In genomic region chr5:73120222-73121108, GRCh38 we compare ENCODE assay signal across 1 cellular context.
TF ChIP-seq lines count a peak whose summit lies in the region.

A gene with protein sequence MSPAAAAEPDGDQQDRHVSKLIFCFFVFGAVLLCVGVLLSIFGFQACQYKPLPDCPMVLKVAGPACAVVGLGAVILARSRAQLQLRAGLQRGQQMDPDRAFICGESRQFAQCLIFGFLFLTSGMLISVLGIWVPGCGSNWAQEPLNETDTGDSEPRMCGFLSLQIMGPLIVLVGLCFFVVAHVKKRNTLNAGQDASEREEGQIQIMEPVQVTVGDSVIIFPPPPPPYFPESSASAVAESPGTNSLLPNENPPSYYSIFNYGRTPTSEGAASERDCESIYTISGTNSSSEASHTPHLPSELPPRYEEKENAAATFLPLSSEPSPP (plus strand): TSS chr5:73120575. CDS start chr5:73123374, 2,799 bp downstream.

TF ChIP-seq in H1, 55 proteins besides CTCF, POLR2A, EP300 and RAD21:
- TF ChIP-seq ZNF274 (IDR thresholded peaks at IDR 0.05; ENCODE audit: borderline replicate concordance, extremely low read depth, low read length) = no peak
- TF ChIP-seq KDM4A (IDR thresholded peaks at IDR 0.05; ENCODE audit: low read depth, low read length, severe bottlenecking) = peak; percentile 93
- TF ChIP-seq SP4 (IDR thresholded peaks at IDR 0.05; ENCODE audit: low read length) = no peak
- no peak for TF ChIP-seq JUN (IDR thresholded peaks at IDR 0.05; ENCODE audit: low read depth, low read length)
- TF ChIP-seq MAFK (IDR thresholded peaks at IDR 0.05; ENCODE audit: low read depth, low read length) = no peak
- TF ChIP-seq FOSL1 (IDR thresholded peaks at IDR 0.05; ENCODE audit: insufficient read depth, low read depth, low read length) = no peak
- TF ChIP-seq NRF1 (IDR thresholded peaks at IDR 0.05; ENCODE audit: low read depth, low read length) = peak; percentile 10; the same call in 1 of the 2 replicates
- no peak for TF ChIP-seq SAP30 (IDR thresholded peaks at IDR 0.05; ENCODE audit: insufficient read depth, insufficient replicate concordance, low read length)
- no peak for TF ChIP-seq NANOG (IDR thresholded peaks at IDR 0.05; ENCODE audit: insufficient read depth, low read depth, low read length, poor library complexity, severe bottlenecking)
- TF ChIP-seq CBX8 (IDR thresholded peaks at IDR 0.05; ENCODE audit: borderline replicate concordance, low read depth, low read length) = no peak
- no peak for TF ChIP-seq SP2 (IDR thresholded peaks at IDR 0.05; ENCODE audit: low read length)
- TF ChIP-seq TBP (IDR thresholded peaks at IDR 0.05; ENCODE audit: low read depth, low read length) = peak; percentile 41; the same call in 1 of the 2 replicates
- no peak for TF ChIP-seq YY1 (IDR thresholded peaks at IDR 0.05; ENCODE audit: low read depth, low read length)
- no peak; the same call in none of the 2 replicates for TF ChIP-seq PHF8 (conservative IDR thresholded peaks at IDR 0.05; ENCODE audit: low read depth, low read length)
- TF ChIP-seq E2F6 (IDR thresholded peaks at IDR 0.05) = peak; percentile 21; the same call in 1 of the 2 replicates
- no peak for TF ChIP-seq CEBPB (IDR thresholded peaks at IDR 0.05; ENCODE audit: low read depth, low read length)
- TF ChIP-seq, protein P1, sequence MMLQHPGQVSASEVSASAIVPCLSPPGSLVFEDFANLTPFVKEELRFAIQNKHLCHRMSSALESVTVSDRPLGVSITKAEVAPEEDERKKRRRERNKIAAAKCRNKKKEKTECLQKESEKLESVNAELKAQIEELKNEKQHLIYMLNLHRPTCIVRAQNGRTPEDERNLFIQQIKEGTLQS (IDR thresholded peaks at IDR 0.05; ENCODE audit: insufficient read depth, low read depth, low read length) = no peak
- TF ChIP-seq ASH2L (IDR thresholded peaks at IDR 0.05; ENCODE audit: low read length) = no peak
- no peak for TF ChIP-seq SP1 (IDR thresholded peaks at IDR 0.05; ENCODE audit: low read depth, low read length)
- 0 out of 2 replicates have a peak, but pooled peaks have one; percentile 6 for TF ChIP-seq JUND (IDR thresholded peaks at IDR 0.05; ENCODE audit: low read length)
- TF ChIP-seq POU5F1 (IDR thresholded peaks at IDR 0.05; ENCODE audit: low read depth, low read length) = no peak
- no peak; the same call in 1 of the 2 replicates for TF ChIP-seq RBBP5 (IDR thresholded peaks at IDR 0.05; ENCODE audit: borderline replicate concordance, low read depth, low read length)
- no peak; the same call in 1 of the 2 replicates for TF ChIP-seq BACH1 (IDR thresholded peaks at IDR 0.05; ENCODE audit: low read length)
- no peak for TF ChIP-seq HDAC6 (IDR thresholded peaks at IDR 0.05; ENCODE audit: low read depth, low read length)
- TF ChIP-seq, protein P2, sequence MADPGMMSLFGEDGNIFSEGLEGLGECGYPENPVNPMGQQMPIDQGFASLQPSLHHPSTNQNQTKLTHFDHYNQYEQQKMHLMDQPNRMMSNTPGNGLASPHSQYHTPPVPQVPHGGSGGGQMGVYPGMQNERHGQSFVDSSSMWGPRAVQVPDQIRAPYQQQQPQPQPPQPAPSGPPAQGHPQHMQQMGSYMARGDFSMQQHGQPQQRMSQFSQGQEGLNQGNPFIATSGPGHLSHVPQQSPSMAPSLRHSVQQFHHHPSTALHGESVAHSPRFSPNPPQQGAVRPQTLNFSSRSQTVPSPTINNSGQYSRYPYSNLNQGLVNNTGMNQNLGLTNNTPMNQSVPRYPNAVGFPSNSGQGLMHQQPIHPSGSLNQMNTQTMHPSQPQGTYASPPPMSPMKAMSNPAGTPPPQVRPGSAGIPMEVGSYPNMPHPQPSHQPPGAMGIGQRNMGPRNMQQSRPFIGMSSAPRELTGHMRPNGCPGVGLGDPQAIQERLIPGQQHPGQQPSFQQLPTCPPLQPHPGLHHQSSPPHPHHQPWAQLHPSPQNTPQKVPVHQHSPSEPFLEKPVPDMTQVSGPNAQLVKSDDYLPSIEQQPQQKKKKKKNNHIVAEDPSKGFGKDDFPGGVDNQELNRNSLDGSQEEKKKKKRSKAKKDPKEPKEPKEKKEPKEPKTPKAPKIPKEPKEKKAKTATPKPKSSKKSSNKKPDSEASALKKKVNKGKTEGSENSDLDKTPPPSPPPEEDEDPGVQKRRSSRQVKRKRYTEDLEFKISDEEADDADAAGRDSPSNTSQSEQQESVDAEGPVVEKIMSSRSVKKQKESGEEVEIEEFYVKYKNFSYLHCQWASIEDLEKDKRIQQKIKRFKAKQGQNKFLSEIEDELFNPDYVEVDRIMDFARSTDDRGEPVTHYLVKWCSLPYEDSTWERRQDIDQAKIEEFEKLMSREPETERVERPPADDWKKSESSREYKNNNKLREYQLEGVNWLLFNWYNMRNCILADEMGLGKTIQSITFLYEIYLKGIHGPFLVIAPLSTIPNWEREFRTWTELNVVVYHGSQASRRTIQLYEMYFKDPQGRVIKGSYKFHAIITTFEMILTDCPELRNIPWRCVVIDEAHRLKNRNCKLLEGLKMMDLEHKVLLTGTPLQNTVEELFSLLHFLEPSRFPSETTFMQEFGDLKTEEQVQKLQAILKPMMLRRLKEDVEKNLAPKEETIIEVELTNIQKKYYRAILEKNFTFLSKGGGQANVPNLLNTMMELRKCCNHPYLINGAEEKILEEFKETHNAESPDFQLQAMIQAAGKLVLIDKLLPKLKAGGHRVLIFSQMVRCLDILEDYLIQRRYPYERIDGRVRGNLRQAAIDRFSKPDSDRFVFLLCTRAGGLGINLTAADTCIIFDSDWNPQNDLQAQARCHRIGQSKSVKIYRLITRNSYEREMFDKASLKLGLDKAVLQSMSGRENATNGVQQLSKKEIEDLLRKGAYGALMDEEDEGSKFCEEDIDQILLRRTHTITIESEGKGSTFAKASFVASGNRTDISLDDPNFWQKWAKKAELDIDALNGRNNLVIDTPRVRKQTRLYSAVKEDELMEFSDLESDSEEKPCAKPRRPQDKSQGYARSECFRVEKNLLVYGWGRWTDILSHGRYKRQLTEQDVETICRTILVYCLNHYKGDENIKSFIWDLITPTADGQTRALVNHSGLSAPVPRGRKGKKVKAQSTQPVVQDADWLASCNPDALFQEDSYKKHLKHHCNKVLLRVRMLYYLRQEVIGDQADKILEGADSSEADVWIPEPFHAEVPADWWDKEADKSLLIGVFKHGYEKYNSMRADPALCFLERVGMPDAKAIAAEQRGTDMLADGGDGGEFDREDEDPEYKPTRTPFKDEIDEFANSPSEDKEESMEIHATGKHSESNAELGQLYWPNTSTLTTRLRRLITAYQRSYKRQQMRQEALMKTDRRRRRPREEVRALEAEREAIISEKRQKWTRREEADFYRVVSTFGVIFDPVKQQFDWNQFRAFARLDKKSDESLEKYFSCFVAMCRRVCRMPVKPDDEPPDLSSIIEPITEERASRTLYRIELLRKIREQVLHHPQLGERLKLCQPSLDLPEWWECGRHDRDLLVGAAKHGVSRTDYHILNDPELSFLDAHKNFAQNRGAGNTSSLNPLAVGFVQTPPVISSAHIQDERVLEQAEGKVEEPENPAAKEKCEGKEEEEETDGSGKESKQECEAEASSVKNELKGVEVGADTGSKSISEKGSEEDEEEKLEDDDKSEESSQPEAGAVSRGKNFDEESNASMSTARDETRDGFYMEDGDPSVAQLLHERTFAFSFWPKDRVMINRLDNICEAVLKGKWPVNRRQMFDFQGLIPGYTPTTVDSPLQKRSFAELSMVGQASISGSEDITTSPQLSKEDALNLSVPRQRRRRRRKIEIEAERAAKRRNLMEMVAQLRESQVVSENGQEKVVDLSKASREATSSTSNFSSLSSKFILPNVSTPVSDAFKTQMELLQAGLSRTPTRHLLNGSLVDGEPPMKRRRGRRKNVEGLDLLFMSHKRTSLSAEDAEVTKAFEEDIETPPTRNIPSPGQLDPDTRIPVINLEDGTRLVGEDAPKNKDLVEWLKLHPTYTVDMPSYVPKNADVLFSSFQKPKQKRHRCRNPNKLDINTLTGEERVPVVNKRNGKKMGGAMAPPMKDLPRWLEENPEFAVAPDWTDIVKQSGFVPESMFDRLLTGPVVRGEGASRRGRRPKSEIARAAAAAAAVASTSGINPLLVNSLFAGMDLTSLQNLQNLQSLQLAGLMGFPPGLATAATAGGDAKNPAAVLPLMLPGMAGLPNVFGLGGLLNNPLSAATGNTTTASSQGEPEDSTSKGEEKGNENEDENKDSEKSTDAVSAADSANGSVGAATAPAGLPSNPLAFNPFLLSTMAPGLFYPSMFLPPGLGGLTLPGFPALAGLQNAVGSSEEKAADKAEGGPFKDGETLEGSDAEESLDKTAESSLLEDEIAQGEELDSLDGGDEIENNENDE (IDR thresholded peaks at IDR 0.05; ENCODE audit: insufficient replicate concordance, low read length) = no peak
- no peak for TF ChIP-seq CHD2 (IDR thresholded peaks at IDR 0.05; ENCODE audit: low read length)
- TF ChIP-seq RXRA (IDR thresholded peaks at IDR 0.05; ENCODE audit: insufficient read depth, low read depth, low read length) = no peak
- TF ChIP-seq CHD1 (IDR thresholded peaks at IDR 0.05; ENCODE audit: low read depth, low read length) = no peak
- TF ChIP-seq EZH2 (IDR thresholded peaks at IDR 0.05; ENCODE audit: low read depth, low read length, severe bottlenecking) = peak; percentile 68
- TF ChIP-seq RFX5 (IDR thresholded peaks at IDR 0.05; ENCODE audit: borderline replicate concordance, low read depth, low read length) = no peak
- no peak for TF ChIP-seq CTBP2 (IDR thresholded peaks at IDR 0.05; ENCODE audit: borderline replicate concordance, insufficient read depth, insufficient read length, low read length)
- TF ChIP-seq, protein P3, sequence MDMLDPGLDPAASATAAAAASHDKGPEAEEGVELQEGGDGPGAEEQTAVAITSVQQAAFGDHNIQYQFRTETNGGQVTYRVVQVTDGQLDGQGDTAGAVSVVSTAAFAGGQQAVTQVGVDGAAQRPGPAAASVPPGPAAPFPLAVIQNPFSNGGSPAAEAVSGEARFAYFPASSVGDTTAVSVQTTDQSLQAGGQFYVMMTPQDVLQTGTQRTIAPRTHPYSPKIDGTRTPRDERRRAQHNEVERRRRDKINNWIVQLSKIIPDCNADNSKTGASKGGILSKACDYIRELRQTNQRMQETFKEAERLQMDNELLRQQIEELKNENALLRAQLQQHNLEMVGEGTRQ (IDR thresholded peaks at IDR 0.05; ENCODE audit: low read length) = no peak
- no peak for TF ChIP-seq SRF (IDR thresholded peaks at IDR 0.05; ENCODE audit: low read depth, low read length)
- no peak for TF ChIP-seq POLR2AphosphoS5 (IDR thresholded peaks at IDR 0.05; ENCODE audit: low read depth, low read length)
- no peak for TF ChIP-seq BRCA1 (IDR thresholded peaks at IDR 0.05; ENCODE audit: low read depth, low read length)
- TF ChIP-seq KDM5A (IDR thresholded peaks at IDR 0.05; ENCODE audit: low read length) = no peak
- no peak for TF ChIP-seq KDM1A (IDR thresholded peaks at IDR 0.05; ENCODE audit: borderline replicate concordance, low read length)
- no peak for TF ChIP-seq SIRT6 (IDR thresholded peaks at IDR 0.05; ENCODE audit: low read length)
- TF ChIP-seq GTF2F1 (IDR thresholded peaks at IDR 0.05; ENCODE audit: borderline replicate concordance, low read depth, low read length) = no peak
- no peak for TF ChIP-seq CBX5 (IDR thresholded peaks at IDR 0.05; ENCODE audit: low read depth, low read length)
- no peak for TF ChIP-seq BCL11A (IDR thresholded peaks at IDR 0.05; ENCODE audit: low read depth in 2 of 2, low read length in 2 of 2)
- TF ChIP-seq HDAC2 (IDR thresholded peaks at IDR 0.05; ENCODE audit: borderline replicate concordance in 1 of 2, low read depth in 2 of 2, low read length in 2 of 2) = peak in 1 of 2 experiments; percentile 75; a peak in 2 of 4 replicates
- no peak; the same call in 1 of the 2 replicates for TF ChIP-seq MAX (IDR thresholded peaks at IDR 0.05)
- no peak; the same call in 1 of the 2 replicates for TF ChIP-seq GABPA (IDR thresholded peaks at IDR 0.05; ENCODE audit: borderline replicate concordance, insufficient read depth, low read length)
- 0 out of 2 replicates have a peak, but pooled peaks have one; percentile 22 for TF ChIP-seq EGR1 (IDR thresholded peaks at IDR 0.05; ENCODE audit: borderline replicate concordance, low read depth, low read length)
- TF ChIP-seq TCF12 (IDR thresholded peaks at IDR 0.05; ENCODE audit: low read depth, low read length) = no peak
- peak; percentile 77 for TF ChIP-seq SUZ12 (IDR thresholded peaks at IDR 0.05; ENCODE audit: low read length)
- no peak for TF ChIP-seq CREB1 (IDR thresholded peaks at IDR 0.05)
- 0 out of 2 replicates have a peak, but pooled peaks have one; percentile 11 for TF ChIP-seq TAF1 (IDR thresholded peaks at IDR 0.05; ENCODE audit: low read depth, low read length)
- no peak for TF ChIP-seq RNF2 (IDR thresholded peaks at IDR 0.05; ENCODE audit: borderline replicate concordance, low read depth, low read length, missing control alignments, poor library complexity, severe bottlenecking)
- TF ChIP-seq TEAD4 (IDR thresholded peaks at IDR 0.05; ENCODE audit: low read depth, low read length) = no peak
- TF ChIP-seq, protein P4, sequence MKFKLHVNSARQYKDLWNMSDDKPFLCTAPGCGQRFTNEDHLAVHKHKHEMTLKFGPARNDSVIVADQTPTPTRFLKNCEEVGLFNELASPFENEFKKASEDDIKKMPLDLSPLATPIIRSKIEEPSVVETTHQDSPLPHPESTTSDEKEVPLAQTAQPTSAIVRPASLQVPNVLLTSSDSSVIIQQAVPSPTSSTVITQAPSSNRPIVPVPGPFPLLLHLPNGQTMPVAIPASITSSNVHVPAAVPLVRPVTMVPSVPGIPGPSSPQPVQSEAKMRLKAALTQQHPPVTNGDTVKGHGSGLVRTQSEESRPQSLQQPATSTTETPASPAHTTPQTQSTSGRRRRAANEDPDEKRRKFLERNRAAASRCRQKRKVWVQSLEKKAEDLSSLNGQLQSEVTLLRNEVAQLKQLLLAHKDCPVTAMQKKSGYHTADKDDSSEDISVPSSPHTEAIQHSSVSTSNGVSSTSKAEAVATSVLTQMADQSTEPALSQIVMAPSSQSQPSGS (IDR thresholded peaks at IDR 0.05; ENCODE audit: low read length) = no peak
- no peak for TF ChIP-seq TAF7 (optimal IDR thresholded peaks at IDR 0.05; ENCODE audit: borderline replicate concordance, low read depth, low read length)
- TF ChIP-seq SIX5 (IDR thresholded peaks at IDR 0.05; ENCODE audit: low read depth, low read length) = no peak
- TF ChIP-seq SIN3A (conservative IDR thresholded peaks at IDR 0.05 in 1 of 2, IDR thresholded peaks at IDR 0.05 in 1 of 2; ENCODE audit: low read depth in 1 of 2, low read length in 2 of 2) = 0 out of 4 replicates have a peak, but pooled peaks of 1 of the 2 experiments have one; percentile 30
